19 cellular contexts compared by ENCODE assay signal in genomic region chr3:54817628-54818027, GRCh38.
DNase-seq lines count a peak whose midpoint lies in the region; ATAC-seq and TF ChIP-seq lines count a peak whose summit lies in the region.
"Had no signal": no experiment of that assay in that cellular context is flagged by ENCODE, and none has a peak within 500 bp of the region (broad histone marks: within the 10 kb centered on the region; RNA-seq: fewer than 3 reads in every experiment).

No MANE protein-coding gene starts in this region.

- H3K79me2 ChIP-seq in MM.1S (ENCODE audit: low read length) = no peaks in the 10 kb centered on the region

- H3K9me2 ChIP-seq in MM.1S (replicated peaks; ENCODE audit: insufficient read depth, low read length) = no peaks in the 10 kb centered on the region

- no peaks in the 10 kb centered on the region for H3K9me3 ChIP-seq in SJSA1 (replicated peaks)
- no peaks in the 10 kb centered on the region for H3K9me3 ChIP-seq in MM.1S (replicated peaks; ENCODE audit: insufficient read depth, low read length)
- H3K9me3 ChIP-seq: heart left ventricle had no signal

- POLR2A ChIA-PET in AG04449 (lab: Yijun Ruan, JAX) = no interaction called here

- H3K4me1 ChIP-seq in SJSA1 (replicated peaks) = peaks cover 9% of the 10 kb centered on the region
- H3K4me1 ChIP-seq in MM.1S (ENCODE audit: low read length) = no peaks in the 10 kb centered on the region

- no peak overlapping the region for H3K4me3 ChIP-seq in AG04449 (ENCODE audit: low read depth, low read length)
- H3K4me3 ChIP-seq in SJSA1 = no peak overlapping the region
- no peak overlapping the region for H3K4me3 ChIP-seq in MM.1S (ENCODE audit: low read length)
- H3K4me3 ChIP-seq: heart left ventricle had no signal

- no peak for ATAC-seq in HG02840 (IDR thresholded peaks at IDR 0.05; ENCODE audit: low FRiP score, unreplicated experiment)
- no peak for ATAC-seq in HG03175 (IDR thresholded peaks at IDR 0.05; ENCODE audit: unreplicated experiment)
- ATAC-seq: heart left ventricle had no signal

- no peak overlapping the region for H2AFZ ChIP-seq in MM.1S (ENCODE audit: low read length)

- no peaks in the 10 kb centered on the region for H3F3A ChIP-seq in MM.1S (ENCODE audit: insufficient read depth, low read length)

- H3K36me3 ChIP-seq in SJSA1 (no peaks in the 10 kb centered on the region), MM.1S (replicated peaks; ENCODE audit: insufficient read depth, low read length) (no peaks in the 10 kb centered on the region)
- H3K36me3 ChIP-seq: heart left ventricle had no signal

- H3K27ac ChIP-seq in SJSA1 = peak overlapping the region; percentile 56
- no peak overlapping the region for H3K27ac ChIP-seq in MM.1S (ENCODE audit: low read length)
- H3K27ac ChIP-seq: heart left ventricle had no signal

- H4K20me1 ChIP-seq in MM.1S (ENCODE audit: insufficient read depth, low read length) = no peaks in the 10 kb centered on the region

- H3K9ac ChIP-seq in MM.1S (ENCODE audit: low read length) = no peak overlapping the region

- H3K27me3 ChIP-seq in SJSA1 (replicated peaks) = no peaks in the 10 kb centered on the region
- H3K27me3 ChIP-seq in MM.1S (replicated peaks; ENCODE audit: insufficient read depth, low read length) = no peaks in the 10 kb centered on the region
- H3K27me3 ChIP-seq: heart left ventricle had no signal

- DNase-seq in AG04449 (ENCODE audit: low read depth, low spot score) (peak; percentile 78), EL (peak; percentile 14), SJSA1 (ENCODE audit: low read depth in 1 of 2, low spot score in 2 of 2) (peak in 1 of 2 experiments; percentile 35), glomerular visceral epithelial cell (ENCODE audit: extremely low spot score) (peak; percentile 15), MM.1S (no peak)
- DNase-seq in stimulated activated CD8-positive, alpha-beta memory T cell treated with anti-CD3 and anti-CD28 coated beads, Interleukin-4, amount 100 ng/mL, for 48 hours = no peak
- DNase-seq: activated CD4-positive, CD25-positive, alpha-beta regulatory T cell treated with anti-CD3 and anti-CD28 coated beads, Interleukin-2, amount 50 U/mL, for 72 hours; activated naive CD4-positive, alpha-beta T cell treated with Interleukin-2 at 50 U/mL for 16 hours; activated T-cell treated with anti-CD3 and anti-CD28 coated beads, Interleukin-2, amount 50 U/mL, for 24 hours; amygdala; CD8-positive, alpha-beta memory T cell; DND-41; effector CD8-positive, alpha-beta T cell; heart left ventricle; NCI-H748 treated with DMSO at 0.1 percent for 48 hours; small intestine; stimulated activated CD4-positive, alpha-beta T cell treated with anti-CD3 and anti-CD28 coated beads, Interleukin-4, amount 100 ng/mL, for 1 hour had no signal

- TF ChIP-seq CTCF in AG04449 (IDR thresholded peaks at IDR 0.05; ENCODE audit: insufficient read depth, low read length, missing control alignments) = no peak
- TF ChIP-seq CTCF in MM.1S (IDR thresholded peaks at IDR 0.05; ENCODE audit: low read length) = no peak

- CTCF ChIA-PET in AG04449 (lab: Yijun Ruan, JAX) = no interaction called here

- H3K4me2 ChIP-seq in MM.1S (ENCODE audit: low read depth, low read length) = no peak overlapping the region

Comparison
In these comparisons a context has a peak if more than half of its experiments do, and no peak if none do; other contexts are left out.
1. DNase-seq: peak in AG04449 (single experiment), EL (single experiment) and glomerular visceral epithelial cell (single experiment); none in MM.1S (single experiment) and stimulated activated CD8-positive, alpha-beta memory T cell treated with anti-CD3 and anti-CD28 coated beads, Interleukin-4, amount 100 ng/mL, for 48 hours (single experiment).